ENCODE assay signal across 12 cellular contexts in genomic region chr10:30980951-30981616, GRCh38. TPM values are rescaled to one million over a fixed set of nuclear protein-coding genes. Genes with fewer than 3 reads are reported as not detected.
DNase-seq lines count a peak whose midpoint lies in the region; ATAC-seq and TF ChIP-seq lines count a peak whose summit lies in the region.
"Had no signal": no experiment of that assay in that cellular context is flagged by ENCODE, and none has a peak within 500 bp of the region (broad histone marks: within the 10 kb centered on the region; RNA-seq: fewer than 3 reads in every experiment).

No MANE protein-coding gene starts in this region.

- no peak for TF ChIP-seq CTCF in HFF-Myc (IDR thresholded peaks at IDR 0.05; ENCODE audit: low read depth, low read length, missing control alignments)
- TF ChIP-seq CTCF in sigmoid colon (IDR thresholded peaks at IDR 0.05): no peak
- no peak for TF ChIP-seq CTCF in GM20000 (IDR thresholded peaks at IDR 0.05; ENCODE audit: extremely low read depth, missing control alignments)

- DNase-seq in HFF-Myc (ENCODE audit: extremely low read depth, low read depth): peak; percentile 53
- peak; percentile 44 for DNase-seq in amniotic epithelial cell (ENCODE audit: low read depth)
- DNase-seq in left ventricle myocardium superior: peak; percentile 45
- peak; percentile 91 for DNase-seq in sigmoid colon
- DNase-seq in cerebellum (ENCODE audit: low spot score): no peak
- DNase-seq in GM20000 (ENCODE audit: low spot score): no peak
- DNase-seq: activated naive CD4-positive, alpha-beta T cell treated with anti-CD3 and anti-CD28 coated beads, Interleukin-2, amount 10 ng/mL, durations not matched to agents 7 days and 5 days; GF-D8; GOT3; Karpas-422 had no signal

- peaks cover 0 to 26% (median 18%) of the 10 kb centered on the region in 4 donors for H3K4me1 ChIP-seq in sigmoid colon

- WGBS in sigmoid colon, 2 donors: 34 to 57% methylated on average over 7 of the region's 7 CpGs

- peak; percentile 3 to 42 (median 31) for TF ChIP-seq EP300 in sigmoid colon (IDR thresholded peaks at IDR 0.05)

- H3K27me3 ChIP-seq in sigmoid colon: no peaks in the 10 kb centered on the region

- intact Hi-C loops in left ventricle myocardium superior (cut with micrococcal nuclease) (no loop called here), sigmoid colon (cut with DNase I) (loop anchor here (5.0 kb wide), 1 partner anchor 169 kb away; no protein-coding TSS in a partner anchor)

- H3K36me3 ChIP-seq in sigmoid colon: no peaks in the 10 kb centered on the region

- peak overlapping the region; percentile 46 to 73 (median 70) for H3K27ac ChIP-seq in sigmoid colon

- ATAC-seq in left ventricle myocardium superior (peak; percentile 94), GM21717 (IDR thresholded peaks at IDR 0.05; ENCODE audit: unreplicated experiment) (no peak), GM18502 (IDR thresholded peaks at IDR 0.05; ENCODE audit: poor library complexity, unreplicated experiment) (no peak)

- TF ChIP-seq POLR2A in sigmoid colon (IDR thresholded peaks at IDR 0.05): no peak

- no peaks in the 10 kb centered on the region for H3K9me3 ChIP-seq in sigmoid colon

- H3K4me3 ChIP-seq in HFF-Myc (replicated peaks; ENCODE audit: low read depth, low read length) (no peak overlapping the region), sigmoid colon (no peak overlapping the region)

RNA-seq across cellular contexts. Expression of gene ZNF438, which starts 50.6 kb away (rescaled TPM):
- total RNA-seq in left ventricle myocardium superior: 13.9 TPM
- 10 to 100 TPM; 11.9 to 18.9 (median 15.6) TPM for total RNA-seq in sigmoid colon
- 1 to 10 TPM; 3.9 to 7.2 (median 4.0) TPM for polyA plus RNA-seq in sigmoid colon
- 3.8 TPM for total RNA-seq in cerebellum

Comparison
In these comparisons a context has a peak if more than half of its experiments do, and no peak if none do; other contexts are left out.
1. DNase-seq: peak in HFF-Myc (single experiment), amniotic epithelial cell (single experiment), left ventricle myocardium superior (single experiment) and sigmoid colon (single experiment); none in cerebellum (single experiment) and GM20000 (single experiment).